In the genomic region with DNA sequence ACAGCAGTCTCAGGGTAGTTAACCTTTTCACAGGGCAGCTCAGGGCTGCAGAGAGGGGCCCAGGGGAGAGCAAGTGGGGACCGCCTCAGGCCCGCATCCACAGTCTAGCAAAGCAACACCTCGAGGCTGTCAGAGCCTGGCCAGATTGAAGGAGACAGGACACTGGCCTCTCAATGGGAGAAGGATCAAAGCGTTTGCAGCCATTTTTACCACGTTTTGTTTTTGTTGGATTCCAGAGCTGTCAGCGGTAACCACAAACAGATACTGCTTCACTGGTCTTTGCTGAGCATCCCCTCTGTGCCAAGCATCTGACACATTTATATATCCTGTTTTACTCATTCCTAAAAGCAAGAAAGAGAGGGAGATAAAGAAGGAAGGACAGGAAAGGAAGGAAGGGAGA, we compare ENCODE assay signal across 30 cellular contexts.
DNase-seq lines count a peak whose midpoint lies in the region; ATAC-seq, FAIRE-seq and TF ChIP-seq lines count a peak whose summit lies in the region.
"Had no signal": no experiment of that assay in that cellular context is flagged by ENCODE, and none has a peak within 500 bp of the region (broad histone marks: within the 10 kb centered on the region; RNA-seq: fewer than 3 reads in every experiment).

No MANE protein-coding gene starts in this region.

- no peaks in the 10 kb centered on the region for H3K27me3 Mint-ChIP-seq in activated T-helper 1 cell treated with anti-CD3 and anti-CD28 coated beads, Interleukin-12 subunit alpha, Interleukin-12 subunit beta, Interleukin-2, Interleukin-4 antibody, amounts not matched to agents 30 ng/mL and 10 ng/mL and 1 ng/mL, durations not matched to agents 14 hours and 24 hours and 36 hours (ENCODE audit: insufficient read depth)

- no peak for TF ChIP-seq RAD21 in H1 (IDR thresholded peaks at IDR 0.05 in 1 of 2, conservative IDR thresholded peaks at IDR 0.05 in 1 of 2; ENCODE audit: low read depth in 2 of 2, low read length in 2 of 2)

- H2BK15ac ChIP-seq in H1 (ENCODE audit: low read length) = no peak overlapping the region; the same call in 1 of the 2 replicates
- no peak overlapping the region for H2BK15ac ChIP-seq in mesendoderm (replicated peaks; ENCODE audit: low read depth)

- H4K5ac ChIP-seq in H1 (ENCODE audit: insufficient read length, low read depth, low read length) (no peak overlapping the region), mesendoderm (ENCODE audit: low read length) (no peak overlapping the region)

- H2BK5ac ChIP-seq in H1 (ENCODE audit: low read depth, low read length) (no peak overlapping the region), mesendoderm (ENCODE audit: low read length) (no peak overlapping the region)

- CTCF ChIA-PET in H1 (lab: Charles Lee; ENCODE audit: partially characterized antibody) = interaction anchor here (0.8 to 1.6 kb wide), 4 partner anchors 8 to 125 kb away, joined by 3 to 6 read pairs (median 4); no protein-coding TSS in a partner anchor
- CTCF ChIA-PET in PC-9 (lab: Charles Lee) = no interaction called here

- H3K14ac ChIP-seq in H1 (ENCODE audit: insufficient read length) = no peak overlapping the region

- H3K4me3 Mint-ChIP-seq in activated T-helper 1 cell treated with anti-CD3 and anti-CD28 coated beads, Interleukin-12 subunit alpha, Interleukin-12 subunit beta, Interleukin-2, Interleukin-4 antibody, amounts not matched to agents 30 ng/mL and 10 ng/mL and 1 ng/mL, durations not matched to agents 14 hours and 24 hours and 36 hours = no peak overlapping the region
- H3K4me3 Mint-ChIP-seq: activated CD4-positive, alpha-beta T cell treated with anti-CD3 and anti-CD28 coated beads, Interleukin-2, amount 10 ng/mL, durations not matched to agents 24 days and 14 days; B cell; central memory CD8-positive, alpha-beta T cell; memory B cell; natural killer cell had no signal

- H4K8ac ChIP-seq in H1 (ENCODE audit: extremely low read depth, insufficient read depth, low read length) = no peak overlapping the region
- H4K8ac ChIP-seq in mesendoderm (ENCODE audit: low read depth, low read length) = no peak overlapping the region

- TF ChIP-seq EP300 in H1 (IDR thresholded peaks at IDR 0.05; ENCODE audit: borderline replicate concordance in 1 of 2, low read depth in 2 of 2, low read length in 2 of 2) (no peak), ovary (IDR thresholded peaks at IDR 0.05) (no peak)

- TF ChIP-seq CTCF in H1 (IDR thresholded peaks at IDR 0.05; ENCODE audit: control extremely low read depth in 1 of 3, insufficient read depth in 1 of 3, low read depth in 1 of 3, low read length in 3 of 3) = no peak
- TF ChIP-seq CTCF in PC-9 (conservative IDR thresholded peaks at IDR 0.05) = no peak
- TF ChIP-seq CTCF in ovary (IDR thresholded peaks at IDR 0.05) = no peak

- intact Hi-C loops in PC-9 (cut with micrococcal nuclease; ENCODE audit: unreplicated experiment) (no loop called here), ovary (cut with DNase I) (no loop called here)
- intact Hi-C loops in activated T-helper 1 cell treated with anti-CD3 and anti-CD28 coated beads, Interleukin-12 subunit alpha, Interleukin-12 subunit beta, Interleukin-2, Interleukin-4 antibody, amounts not matched to agents 30 ng/mL and 10 ng/mL and 1 ng/mL, durations not matched to agents 14 hours and 24 hours and 36 hours (cut with micrococcal nuclease) = no loop called here

- H2AK5ac ChIP-seq in H1 (ENCODE audit: low read depth, low read length) (no peak overlapping the region), mesendoderm (ENCODE audit: low read length) (no peak overlapping the region)

- no peak overlapping the region for H4K91ac ChIP-seq in H1 (replicated peaks; ENCODE audit: insufficient read length, low read length)

- no peak for ATAC-seq in left lobe of liver
- ATAC-seq: heart right ventricle, natural killer cell had no signal

- H3K36me3 ChIP-seq in HUES6 (ENCODE audit: control insufficient read depth, insufficient read depth, low read length) (no peaks in the 10 kb centered on the region), H1 (ENCODE audit: control insufficient read depth in 2 of 4, insufficient read depth in 4 of 4, low read length in 3 of 4) (no peaks in the 10 kb centered on the region), mesendoderm (ENCODE audit: control insufficient read depth, insufficient read depth, low read length) (no peaks in the 10 kb centered on the region), PC-9 (ENCODE audit: low read depth) (no peaks in the 10 kb centered on the region), ovary (no peaks in the 10 kb centered on the region)
- H3K36me3 ChIP-seq: esophagus squamous epithelium, heart right ventricle, upper lobe of left lung had no signal

- no peak overlapping the region for H2BK20ac ChIP-seq in H1 (ENCODE audit: low read length)

- no peak overlapping the region for H3K27ac Mint-ChIP-seq in activated T-helper 1 cell treated with anti-CD3 and anti-CD28 coated beads, Interleukin-12 subunit alpha, Interleukin-12 subunit beta, Interleukin-2, Interleukin-4 antibody, amounts not matched to agents 30 ng/mL and 10 ng/mL and 1 ng/mL, durations not matched to agents 14 hours and 24 hours and 36 hours
- H3K27ac Mint-ChIP-seq: activated CD4-positive, alpha-beta T cell treated with anti-CD3 and anti-CD28 coated beads, Interleukin-2, amount 10 ng/mL, durations not matched to agents 24 days and 14 days; B cell; memory B cell; natural killer cell had no signal

- no peaks in the 10 kb centered on the region for H3K9me3 Mint-ChIP-seq in activated T-helper 1 cell treated with anti-CD3 and anti-CD28 coated beads, Interleukin-12 subunit alpha, Interleukin-12 subunit beta, Interleukin-2, Interleukin-4 antibody, amounts not matched to agents 30 ng/mL and 10 ng/mL and 1 ng/mL, durations not matched to agents 14 hours and 24 hours and 36 hours
- H3K9me3 Mint-ChIP-seq: activated CD4-positive, alpha-beta T cell treated with anti-CD3 and anti-CD28 coated beads, Interleukin-2, amount 10 ng/mL, durations not matched to agents 24 days and 14 days; central memory CD8-positive, alpha-beta T cell; memory B cell; natural killer cell had no signal

- 88% methylated on average over 6 of the region's 6 CpGs; no CpG with 5 or more reads in 1 of the 2 experiments for WGBS in H1 (ENCODE audit: extremely low coverage in 1 of 2, insufficient coverage in 1 of 2, insufficient read length in 1 of 2, insufficient replicate concordance in 2 of 2, low coverage in 1 of 2, low lambda C conversion rate in 2 of 2, missing lambda C conversion rate in 1 of 2), 2 experiments
- WGBS in mesendoderm (ENCODE audit: extremely low coverage, insufficient coverage, low lambda C conversion rate) = no CpG with 5 or more reads among the region's 6 CpGs
- WGBS in ovary, 3 donors = 9 to 37% (median 24%) methylated on average over 6 of the region's 6 CpGs

- H3K79me1 ChIP-seq in H1 (ENCODE audit: low read depth, low read length) (no peaks in the 10 kb centered on the region), mesendoderm (ENCODE audit: low read length) (no peaks in the 10 kb centered on the region)

- no peak overlapping the region for H2BK12ac ChIP-seq in H1 (ENCODE audit: low read depth, low read length)

- TF ChIP-seq POLR2A in H1 (IDR thresholded peaks at IDR 0.05; ENCODE audit: control extremely low read depth in 1 of 2, low read depth in 2 of 2, low read length in 2 of 2) (no peak), ovary (IDR thresholded peaks at IDR 0.05) (no peak)

- peak overlapping the region; percentile 17 for H3K9ac ChIP-seq in HUES6 (ENCODE audit: low read length)
- no peak overlapping the region for H3K9ac ChIP-seq in H1 (replicated peaks in 1 of 4; ENCODE audit: extremely low read depth in 1 of 4, low read depth in 3 of 4, low read length in 3 of 4)
- no peak overlapping the region for H3K9ac ChIP-seq in mesendoderm (ENCODE audit: low read length)

- no peak overlapping the region for H3K4me3 ChIP-seq in HUES6 (ENCODE audit: low read depth, low read length)
- no peak overlapping the region for H3K4me3 ChIP-seq in H1 (ENCODE audit: extremely low read depth in 1 of 4, insufficient read depth in 2 of 4, low read depth in 3 of 4, low read length in 4 of 4)
- no peak overlapping the region for H3K4me3 ChIP-seq in mesendoderm (ENCODE audit: low read length)
- no peak overlapping the region for H3K4me3 ChIP-seq in PC-9
- H3K4me3 ChIP-seq in ovary = no peak overlapping the region
- H3K4me3 ChIP-seq: esophagus squamous epithelium, heart right ventricle, upper lobe of left lung had no signal

- H3K79me2 ChIP-seq in H1 (ENCODE audit: control insufficient read depth in 1 of 2, insufficient read depth in 2 of 2, low read length in 2 of 2) (no peaks in the 10 kb centered on the region), mesendoderm (ENCODE audit: control insufficient read depth, insufficient read depth, low read length) (no peaks in the 10 kb centered on the region), PC-9 (ENCODE audit: low read depth) (no peaks in the 10 kb centered on the region)

- H3K4me2 ChIP-seq in H1 (ENCODE audit: insufficient read depth in 1 of 2, low read depth in 2 of 2, low read length in 2 of 2) (no peak overlapping the region), mesendoderm (ENCODE audit: low read length) (no peak overlapping the region), PC-9 (no peak overlapping the region)

- no peak overlapping the region for H3K27ac ChIP-seq in HUES6 (ENCODE audit: low read depth, low read length)
- no peak overlapping the region for H3K27ac ChIP-seq in H1 (ENCODE audit: low read depth, low read length)
- no peak overlapping the region for H3K27ac ChIP-seq in mesendoderm (ENCODE audit: low read depth, low read length)
- no peak overlapping the region for H3K27ac ChIP-seq in PC-9
- no peak overlapping the region for H3K27ac ChIP-seq in ovary
- H3K27ac ChIP-seq: esophagus squamous epithelium, heart right ventricle, upper lobe of left lung had no signal

- H3K4me1 ChIP-seq in HUES6 (ENCODE audit: control insufficient read depth, insufficient read depth, low read length) (peaks cover 35% of the 10 kb centered on the region), H1 (replicated peaks in 1 of 4; ENCODE audit: control insufficient read depth in 3 of 4, insufficient read depth in 4 of 4, low read length in 3 of 4) (peaks cover 0 to 16% (median 9%) of the 10 kb centered on the region in 4 experiments; a peak in 3 of 7 replicates), mesendoderm (ENCODE audit: control insufficient read depth, low read depth, low read length) (no peaks in the 10 kb centered on the region), PC-9 (replicated peaks; ENCODE audit: insufficient read depth) (no peaks in the 10 kb centered on the region), ovary (ENCODE audit: insufficient read depth) (no peaks in the 10 kb centered on the region)
- H3K4me1 ChIP-seq: esophagus squamous epithelium, heart right ventricle had no signal

- H4K20me1 ChIP-seq in H1 (replicated peaks in 1 of 2; ENCODE audit: control insufficient read depth in 1 of 2, insufficient read depth in 2 of 2, low read length in 2 of 2) (no peaks in the 10 kb centered on the region), PC-9 (ENCODE audit: insufficient read depth) (no peaks in the 10 kb centered on the region)

- H2BK120ac ChIP-seq in H1 (replicated peaks; ENCODE audit: low read depth, low read length) = no peak overlapping the region
- H2BK120ac ChIP-seq in mesendoderm (ENCODE audit: low read depth, low read length) = no peak overlapping the region

- no peaks in the 10 kb centered on the region for H3F3A ChIP-seq in PC-9 (ENCODE audit: insufficient read depth, low read depth)

- FAIRE-seq in H1 (lab: Jason Lieb, UNC) = no peak
- FAIRE-seq: GM12891, islet of Langerhans, TTC549 had no signal

- H2AFZ ChIP-seq in H1 (ENCODE audit: low read length) (0 out of 2 replicates have a peak overlapping the region, but pooled peaks have one; percentile 43), PC-9 (no peak overlapping the region)

- no TSS peak for BruUV-seq in PC-9 (replicated peaks; lab: Mats Ljungman, UMichigan)

- no peaks in the 10 kb centered on the region for H3K9me2 ChIP-seq in PC-9 (ENCODE audit: insufficient read depth)

- H3K23ac ChIP-seq in H1 (ENCODE audit: insufficient read length) = no peak overlapping the region
- H3K23ac ChIP-seq in mesendoderm (ENCODE audit: low read length) = no peak overlapping the region

- DNase-seq in Daoy (ENCODE audit: low read depth) = peak; percentile 24
- no peak for DNase-seq in H1 (ENCODE audit: low read depth in 1 of 2, low spot score in 2 of 2)
- DNase-seq in mesendoderm = peak; percentile 69
- DNase-seq in PC-9 = no peak
- DNase-seq in activated T-helper 1 cell treated with anti-CD3 and anti-CD28 coated beads, Interleukin-12 subunit alpha, Interleukin-12 subunit beta, Interleukin-2, Interleukin-4 antibody, amounts not matched to agents 30 ng/mL and 10 ng/mL and 1 ng/mL, durations not matched to agents 14 hours and 24 hours and 36 hours (ENCODE audit: low spot score) = no peak
- no peak for DNase-seq in ovary
- DNase-seq in left lobe of liver (ENCODE audit: low spot score) = no peak
- DNase-seq: activated CD4-positive, alpha-beta T cell treated with anti-CD3 and anti-CD28 coated beads, Interleukin-2, amount 10 ng/mL, durations not matched to agents 24 days and 14 days; activated effector memory CD4-positive, alpha-beta T cell treated with Interleukin-2 at 50 U/mL for 16 hours; Calu3; effector CD4-positive, alpha-beta T cell; esophagus squamous epithelium; GDM1; heart right ventricle; Karpas-422; natural killer cell; NCI-H1105; NCI-H2107; NCI-H524 treated with DMSO at 0.1 percent for 48 hours; posterior cingulate gyrus; stimulated activated CD4-positive, alpha-beta T cell treated with anti-CD3 and anti-CD28 coated beads, Interleukin-4, amount 100 ng/mL, for 1 hour; SW 1271; upper lobe of left lung had no signal

- POLR2A ChIA-PET in H1 (lab: Charles Lee; ENCODE audit: partially characterized antibody) = no interaction called here
- POLR2A ChIA-PET in PC-9 (lab: Charles Lee; ENCODE audit: unreplicated experiment) = no interaction called here

- H3K4ac ChIP-seq in H1 (replicated peaks; ENCODE audit: insufficient read length, low read depth, low read length) (no peak overlapping the region), mesendoderm (ENCODE audit: low read depth, low read length) (no peak overlapping the region)

- H3K9me3 ChIP-seq in HUES6 (ENCODE audit: control insufficient read depth, insufficient read depth, low read depth, low read length) (no peaks in the 10 kb centered on the region), H1 (ENCODE audit: insufficient read depth in 2 of 2, low read depth in 1 of 2, low read length in 1 of 2) (no peaks in the 10 kb centered on the region), PC-9 (ENCODE audit: insufficient read depth, low read depth) (no peaks in the 10 kb centered on the region), ovary (no peaks in the 10 kb centered on the region)
- H3K9me3 ChIP-seq: esophagus squamous epithelium, heart right ventricle, upper lobe of left lung had no signal

- H3K36me3 Mint-ChIP-seq in activated T-helper 1 cell treated with anti-CD3 and anti-CD28 coated beads, Interleukin-12 subunit alpha, Interleukin-12 subunit beta, Interleukin-2, Interleukin-4 antibody, amounts not matched to agents 30 ng/mL and 10 ng/mL and 1 ng/mL, durations not matched to agents 14 hours and 24 hours and 36 hours (ENCODE audit: low read depth) = no peaks in the 10 kb centered on the region
- H3K36me3 Mint-ChIP-seq: memory B cell, natural killer cell had no signal

- no peak overlapping the region for H3K18ac ChIP-seq in H1 (ENCODE audit: extremely low read depth, low read length)
- no peak overlapping the region for H3K18ac ChIP-seq in mesendoderm (ENCODE audit: low read length)

- H3K27me3 ChIP-seq in HUES6 (ENCODE audit: control insufficient read depth, insufficient read depth, low read length) (no peaks in the 10 kb centered on the region), H1 (replicated peaks in 1 of 4; ENCODE audit: control insufficient read depth in 3 of 4, extremely low read depth in 1 of 4, insufficient read depth in 3 of 4, low read length in 3 of 4) (no peaks in the 10 kb centered on the region), mesendoderm (ENCODE audit: insufficient read depth, low read length, poor library complexity) (no peaks in the 10 kb centered on the region), PC-9 (ENCODE audit: insufficient read depth, low read depth) (no peaks in the 10 kb centered on the region), ovary (no peaks in the 10 kb centered on the region)
- H3K27me3 ChIP-seq: upper lobe of left lung had no signal

- no peaks in the 10 kb centered on the region for H3K23me2 ChIP-seq in H1 (ENCODE audit: low read depth, low read length)

- no peaks in the 10 kb centered on the region for H3K4me1 Mint-ChIP-seq in activated T-helper 1 cell treated with anti-CD3 and anti-CD28 coated beads, Interleukin-12 subunit alpha, Interleukin-12 subunit beta, Interleukin-2, Interleukin-4 antibody, amounts not matched to agents 30 ng/mL and 10 ng/mL and 1 ng/mL, durations not matched to agents 14 hours and 24 hours and 36 hours (ENCODE audit: low read depth)
- H3K4me1 Mint-ChIP-seq: activated CD4-positive, alpha-beta T cell treated with anti-CD3 and anti-CD28 coated beads, Interleukin-2, amount 10 ng/mL, durations not matched to agents 24 days and 14 days; B cell; central memory CD8-positive, alpha-beta T cell; memory B cell; natural killer cell had no signal

- H3K56ac ChIP-seq in H1 (replicated peaks; ENCODE audit: insufficient read length, low read depth, low read length) (no peak overlapping the region), mesendoderm (ENCODE audit: low read length) (no peak overlapping the region)

Comparison
In these comparisons a context has a peak if more than half of its experiments do, and no peak if none do; other contexts are left out.
1. DNase-seq: peak in Daoy (single experiment) and mesendoderm (single experiment); none in H1 (0 of 2), PC-9 (0 of 2), activated T-helper 1 cell treated with anti-CD3 and anti-CD28 coated beads, Interleukin-12 subunit alpha, Interleukin-12 subunit beta, Interleukin-2, Interleukin-4 antibody, amounts not matched to agents 30 ng/mL and 10 ng/mL and 1 ng/mL, durations not matched to agents 14 hours and 24 hours and 36 hours (single experiment), ovary (0 of 5) and left lobe of liver (single experiment).